ENCODE assay signal across 25 cellular contexts in genomic region chr15:81531971-81532370, GRCh38.
DNase-seq lines count a peak whose midpoint lies in the region; ATAC-seq and TF ChIP-seq lines count a peak whose summit lies in the region.
"Had no signal": no experiment of that assay in that cellular context is flagged by ENCODE, and none has a peak within 500 bp of the region (broad histone marks: within the 10 kb centered on the region; RNA-seq: fewer than 3 reads in every experiment).

No MANE protein-coding gene starts in this region.

- in situ Hi-C loops in ACHN (cut with HindIII; ENCODE audit: low pct_ligation_motif_present, low pct_unique_long_range_greater_than_20kb, low sequenced_read_pairs), result no loop called here

- no peak for TF ChIP-seq POLR2A in prostate gland (IDR thresholded peaks at IDR 0.05)

- DNase-seq in EL (peak; percentile 53), RWPE2 (ENCODE audit: low spot score) (no peak), epithelial cell of esophagus (ENCODE audit: low read depth) (peak; percentile 45), osteoblast (ENCODE audit: insufficient read length, low spot score, missing footprints) (peak; percentile 17), ACHN (no peak), prostate gland (ENCODE audit: low spot score) (no peak)
- no peak for DNase-seq in activated CD4-positive, alpha-beta T cell treated with anti-CD3 and anti-CD28 coated beads, Interleukin-2, amount 50 U/mL, for 4 hours
- DNase-seq: activated CD4-positive, alpha-beta memory T cell treated with anti-CD3 and anti-CD28 coated beads, Interleukin-2, amount 10 ng/mL, durations not matched to agents 7 days and 5 days; activated CD4-positive, CD25-positive, alpha-beta regulatory T cell treated with anti-CD3 and anti-CD28 coated beads, Interleukin-2, amount 50 U/mL, for 72 hours; activated effector memory CD4-positive, alpha-beta T cell treated with Interleukin-2 at 50 U/mL for 16 hours; activated naive CD8-positive, alpha-beta T cell treated with anti-CD3 and anti-CD28 coated beads for 36 hours; central memory CD4-positive, alpha-beta T cell; GDM1; head of caudate nucleus; lower lobe of right lung; NCI-H1417; NCI-H2029 treated with DMSO at 0.1 percent for 48 hours; NCI-H2227 treated with DMSO at 0.1 percent for 48 hours; posterior cingulate gyrus; sigmoid colon had no signal

- H3K36me3 ChIP-seq in RWPE2 (ENCODE audit: low read depth), result no peaks in the 10 kb centered on the region
- no peaks in the 10 kb centered on the region for H3K36me3 ChIP-seq in osteoblast (ENCODE audit: insufficient read depth, low read length)
- H3K36me3 ChIP-seq in prostate gland, result no peaks in the 10 kb centered on the region
- H3K36me3 ChIP-seq: BLaER1, lower lobe of right lung, neural progenitor cell, sigmoid colon, thyroid gland had no signal

- H3K4me3 ChIP-seq in RWPE2 (ENCODE audit: severe bottlenecking) (no peak overlapping the region), epithelial cell of esophagus (ENCODE audit: low read length) (no peak overlapping the region), osteoblast (ENCODE audit: insufficient read depth, low read length) (no peak overlapping the region), prostate gland (no peak overlapping the region)
- H3K4me3 ChIP-seq: BLaER1, lower lobe of right lung, neural progenitor cell, sigmoid colon, thyroid gland had no signal

- no peaks in the 10 kb centered on the region for H3K79me2 ChIP-seq in osteoblast (ENCODE audit: insufficient read depth, low read length)

- no peak overlapping the region for H2AFZ ChIP-seq in osteoblast (ENCODE audit: low read length)
- H2AFZ ChIP-seq: neural progenitor cell had no signal

- H3K27ac ChIP-seq in RWPE2 (ENCODE audit: poor library complexity, severe bottlenecking), result peak overlapping the region; percentile 39
- no peak overlapping the region for H3K27ac ChIP-seq in osteoblast (ENCODE audit: low read depth, low read length)
- no peak overlapping the region for H3K27ac ChIP-seq in prostate gland
- H3K27ac ChIP-seq: BLaER1, KMS-11, lower lobe of right lung, neural progenitor cell, thyroid gland had no signal

- H3K27me3 ChIP-seq in RWPE2 (ENCODE audit: insufficient read depth, poor library complexity, severe bottlenecking) (no peaks in the 10 kb centered on the region), osteoblast (ENCODE audit: insufficient read depth, low read length) (no peaks in the 10 kb centered on the region), prostate gland (replicated peaks; ENCODE audit: insufficient read depth) (no peaks in the 10 kb centered on the region)
- H3K27me3 ChIP-seq: BLaER1, sigmoid colon, thyroid gland had no signal

- intact Hi-C loops in prostate gland (cut with DNase I), result no loop called here

- H3K4me2 ChIP-seq in osteoblast (ENCODE audit: insufficient read depth, low read length), result no peak overlapping the region
- H3K4me2 ChIP-seq: BLaER1, KMS-11 had no signal

- H3K4me1 ChIP-seq in RWPE2 (ENCODE audit: insufficient read depth, poor library complexity, severe bottlenecking) (peaks cover 15% of the 10 kb centered on the region), osteoblast (ENCODE audit: insufficient read depth, low read length) (peaks cover 25% of the 10 kb centered on the region), prostate gland (replicated peaks) (no peaks in the 10 kb centered on the region)
- H3K4me1 ChIP-seq: BLaER1, lower lobe of right lung, thyroid gland had no signal

- H3K9me3 ChIP-seq in RWPE2 (ENCODE audit: severe bottlenecking) (no peaks in the 10 kb centered on the region), osteoblast (ENCODE audit: low read depth, low read length) (no peaks in the 10 kb centered on the region), prostate gland (no peaks in the 10 kb centered on the region)
- H3K9me3 ChIP-seq: BLaER1, lower lobe of right lung, sigmoid colon, thyroid gland had no signal

- WGBS in prostate gland, result 100% methylated on average over 1 of the region's 1 CpG

- TF ChIP-seq CTCF in RWPE2 (IDR thresholded peaks at IDR 0.05; ENCODE audit: poor library complexity, severe bottlenecking) (no peak), epithelial cell of esophagus (IDR thresholded peaks at IDR 0.05; ENCODE audit: insufficient read depth, low read depth, low read length, missing control alignments) (no peak), osteoblast (IDR thresholded peaks at IDR 0.05; ENCODE audit: extremely low read depth, low read depth, low read length) (no peak), prostate gland (IDR thresholded peaks at IDR 0.05) (no peak)

- ATAC-seq in RWPE2 (ENCODE audit: low read depth) (peak; percentile 94), GM21390 (IDR thresholded peaks at IDR 0.05; ENCODE audit: unreplicated experiment) (no peak)
- ATAC-seq: lower lobe of right lung had no signal

- no peaks in the 10 kb centered on the region for H4K20me1 ChIP-seq in osteoblast (ENCODE audit: insufficient read depth, low read length)
- H4K20me1 ChIP-seq: BLaER1 had no signal

Comparison
In these comparisons a context has a peak if more than half of its experiments do, and no peak if none do; other contexts are left out.
1. DNase-seq: peak in EL (single experiment), epithelial cell of esophagus (single experiment) and osteoblast (single experiment); none in RWPE2 (single experiment), ACHN (single experiment), activated CD4-positive, alpha-beta T cell treated with anti-CD3 and anti-CD28 coated beads, Interleukin-2, amount 50 U/mL, for 4 hours (0 of 2) and prostate gland (single experiment).